Comparison of ENCODE assay signal across 8 cellular contexts in the genomic region with DNA sequence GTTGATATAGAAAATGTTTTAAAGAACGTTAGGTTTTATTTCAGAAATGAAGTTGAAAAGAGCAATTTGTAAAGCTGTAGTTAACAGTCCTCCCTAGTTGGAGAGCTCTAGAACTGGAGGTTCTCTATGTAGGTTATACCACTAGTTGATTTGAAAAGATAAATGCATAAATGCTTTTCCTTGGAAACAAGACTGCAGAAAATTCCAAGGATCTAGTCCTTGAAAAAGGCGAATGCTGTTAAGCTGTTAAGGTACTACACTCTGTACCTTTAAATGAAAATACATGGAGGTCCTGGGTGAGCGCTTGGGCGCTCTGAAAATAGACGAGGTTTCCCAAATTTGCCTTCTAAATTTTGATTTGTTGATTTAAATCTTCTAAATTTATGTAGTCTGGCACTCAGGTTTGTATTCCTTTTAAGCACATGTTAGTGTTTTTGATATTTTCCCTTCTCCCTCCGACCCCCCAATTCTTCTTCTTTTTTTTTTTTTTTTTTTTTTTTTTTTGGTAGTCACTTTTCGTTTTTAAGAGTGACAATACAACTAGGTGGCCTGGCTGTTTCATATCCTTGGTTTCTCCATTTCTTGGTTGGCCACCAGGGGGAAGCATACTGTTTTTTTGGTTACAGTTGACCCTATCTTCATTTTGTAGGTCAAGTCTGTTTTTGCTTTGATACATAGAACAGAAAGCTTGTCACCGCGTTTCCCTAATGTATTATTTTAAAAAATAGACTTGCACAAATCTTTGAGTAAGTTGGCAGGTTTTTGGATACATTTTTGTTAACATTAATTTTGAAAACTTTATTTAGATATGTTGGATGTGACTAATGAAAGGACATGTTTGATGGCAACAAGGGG. TPM values are rescaled to one million over a fixed set of nuclear protein-coding genes. Genes with fewer than 3 reads are reported as not detected.
DNase-seq lines count a peak whose midpoint lies in the region; ATAC-seq and TF ChIP-seq lines count a peak whose summit lies in the region.

No MANE protein-coding gene starts in this region.

- H3K4me3 ChIP-seq in cardiac muscle cell: peak overlapping the region; percentile 43

- H3K9me3 Mint-ChIP-seq in activated T-cell treated with anti-CD3 and anti-CD28 coated beads, Interleukin-2, amount 50 U/mL, for 24 hours: no peaks in the 10 kb centered on the region
- H3K9me3 Mint-ChIP-seq in natural killer cell: no peaks in the 10 kb centered on the region

- peaks cover 37% of the 10 kb centered on the region for H3K27me3 ChIP-seq in cardiac muscle cell

- H3K27ac ChIP-seq in cardiac muscle cell: peak overlapping the region; percentile 23

- H3K9me3 ChIP-seq in cardiac muscle cell (ENCODE audit: low read depth): no peaks in the 10 kb centered on the region

- intact Hi-C loops in cardiac septum (cut with DNase I): loop anchor here (5.0 kb wide), 2 partner anchors 77 to 122 kb away; partner anchors contain the start of gene NUCB2
- intact Hi-C loops in natural killer cell (cut with micrococcal nuclease): loop anchor here (1.0 to 10.0 kb wide), 3 partner anchors 119 to 150 kb away; partner anchors contain the start of gene PIK3C2A

- H3K27me3 Mint-ChIP-seq in activated T-cell treated with anti-CD3 and anti-CD28 coated beads, Interleukin-2, amount 50 U/mL, for 24 hours: peaks cover 2% of the 10 kb centered on the region
- H3K27me3 Mint-ChIP-seq in natural killer cell (ENCODE audit: low read depth in 2 of 2): no peaks in the 10 kb centered on the region

- TF ChIP-seq EP300 in Ishikawa (IDR thresholded peaks at IDR 0.05; ENCODE audit: borderline replicate concordance): no peak

- TF ChIP-seq CTCF in cardiac muscle cell (IDR thresholded peaks at IDR 0.05; ENCODE audit: low read depth, low read length) (peak; percentile 71), natural killer cell (IDR thresholded peaks at IDR 0.05) (peak; percentile 80)

- H3K36me3 ChIP-seq in cardiac muscle cell: no peaks in the 10 kb centered on the region

- peak overlapping the region; percentile 78 for H3K4me3 Mint-ChIP-seq in activated T-cell treated with anti-CD3 and anti-CD28 coated beads, Interleukin-2, amount 50 U/mL, for 24 hours
- peak overlapping the region; percentile 93 for H3K4me3 Mint-ChIP-seq in natural killer cell

- peaks cover 6% of the 10 kb centered on the region for H3K4me1 ChIP-seq in cardiac muscle cell (ENCODE audit: low read depth)

- peak; percentile 76 to 83 for DNase-seq in cardiac muscle cell (ENCODE audit: low read depth in 1 of 2, low spot score in 1 of 2)
- no peak for DNase-seq in cardiac septum (ENCODE audit: low spot score)
- DNase-seq in OCI-M2 (lab: John Stamatoyannopoulos, UW; ENCODE audit: unreplicated experiment): peak; percentile 27
- DNase-seq in activated T-cell treated with anti-CD3 and anti-CD28 coated beads, Interleukin-2, amount 50 U/mL, for 24 hours: no peak
- DNase-seq in fibroblast of gingiva (ENCODE audit: low read depth): peak; percentile 58
- peak; percentile 32 for DNase-seq in natural killer cell
- peak; percentile 82 for DNase-seq in superior temporal gyrus (ENCODE audit: extremely low spot score)

- H3K36me3 Mint-ChIP-seq in activated T-cell treated with anti-CD3 and anti-CD28 coated beads, Interleukin-2, amount 50 U/mL, for 24 hours (ENCODE audit: low read depth): peaks cover 19% of the 10 kb centered on the region
- no peaks in the 10 kb centered on the region for H3K36me3 Mint-ChIP-seq in natural killer cell

- peak overlapping the region; percentile 79 for H3K27ac Mint-ChIP-seq in activated T-cell treated with anti-CD3 and anti-CD28 coated beads, Interleukin-2, amount 50 U/mL, for 24 hours
- peak overlapping the region; percentile 88 for H3K27ac Mint-ChIP-seq in natural killer cell

- peak; percentile 41 for TF ChIP-seq RAD21 in Ishikawa (IDR thresholded peaks at IDR 0.05; ENCODE audit: low read depth)

- ATAC-seq in natural killer cell: peak; percentile 28 to 54 (median 30)

- H3K4me1 Mint-ChIP-seq in activated T-cell treated with anti-CD3 and anti-CD28 coated beads, Interleukin-2, amount 50 U/mL, for 24 hours (ENCODE audit: low read depth): peaks cover 40% of the 10 kb centered on the region
- H3K4me1 Mint-ChIP-seq in natural killer cell: peaks cover 36 to 38% of the 10 kb centered on the region in 2 donors

TF ChIP-seq in Ishikawa, 13 proteins besides CTCF, POLR2A, EP300 and RAD21:
- TF ChIP-seq TCF12 (IDR thresholded peaks at IDR 0.05; ENCODE audit: low read depth) (no peak), REST (IDR thresholded peaks at IDR 0.05; ENCODE audit: low read depth) (no peak), FOXM1 (IDR thresholded peaks at IDR 0.05; ENCODE audit: borderline replicate concordance, low read depth) (no peak), CREB1 (IDR thresholded peaks at IDR 0.05; ENCODE audit: low read depth) (no peak), MAX (IDR thresholded peaks at IDR 0.05) (no peak), CEBPB (IDR thresholded peaks at IDR 0.05) (no peak), ZBTB7A (IDR thresholded peaks at IDR 0.05; ENCODE audit: low read depth) (no peak), TAF1 (IDR thresholded peaks at IDR 0.05; ENCODE audit: low read depth) (no peak), YY1 (IDR thresholded peaks at IDR 0.05; ENCODE audit: low read depth) (no peak), NFIC (IDR thresholded peaks at IDR 0.05) (no peak)

RNA-seq across cellular contexts. Expression of gene NCR3LG1, which starts 2.7 kb away (rescaled TPM):
- total RNA-seq in cardiac muscle cell (5.2 and 7.6 TPM in 2 replicates), cardiac septum (2.0 TPM), natural killer cell (10 to 100 TPM in 1 of 3 donors, 1 to 10 TPM in 2; 6.3 to 10.1 (median 9.7) TPM)
- 2.0 and 2.7 TPM in 2 replicates for polyA plus RNA-seq in cardiac muscle cell

RNA-seq across cellular contexts. Expression of gene KCNJ11, which starts 34.2 kb away (rescaled TPM):
- total RNA-seq in cardiac muscle cell (12.8 and 17.0 TPM in 2 replicates), cardiac septum (9.8 TPM), natural killer cell (under 1 TPM in 1 of 3 donors, not detected in 2; 1.00 TPM)
- 4.7 and 10.1 TPM in 2 replicates for polyA plus RNA-seq in cardiac muscle cell

Comparison
In these comparisons a context has a peak if more than half of its experiments do, and no peak if none do; other contexts are left out.
1. DNase-seq: peak in cardiac muscle cell (2 of 2), OCI-M2 (single experiment), fibroblast of gingiva (single experiment), natural killer cell (single experiment) and superior temporal gyrus (single experiment); none in cardiac septum (single experiment) and activated T-cell treated with anti-CD3 and anti-CD28 coated beads, Interleukin-2, amount 50 U/mL, for 24 hours (single experiment).